In the genomic region with DNA sequence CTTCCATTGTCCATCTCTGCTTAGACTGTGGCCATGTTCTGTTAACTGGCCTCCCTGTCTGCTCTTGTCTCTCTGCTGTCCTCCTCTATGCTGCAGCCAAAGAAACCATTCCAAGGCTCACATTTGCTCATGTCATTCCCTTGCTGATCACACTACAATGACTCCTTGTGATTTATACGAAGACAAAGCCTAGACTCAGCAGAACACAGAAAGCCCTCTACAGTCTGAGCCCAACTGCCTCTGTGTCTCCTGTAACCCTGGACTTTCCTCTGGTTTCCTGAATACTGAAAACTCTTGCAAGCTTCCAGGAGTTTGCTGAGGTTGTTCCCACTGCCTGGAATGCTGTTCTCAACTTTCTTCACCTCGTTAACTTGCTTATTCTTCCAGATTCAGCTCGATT, we compare ENCODE assay signal across 1 cellular context.
TF ChIP-seq lines count a peak whose summit lies in the region.

No MANE protein-coding gene starts in this region.

TF ChIP-seq in K562, 482 proteins besides CTCF, POLR2A, EP300 and RAD21 (continued from another document):
- TF ChIP-seq PBX2 (CRISPR knock-in tag; IDR thresholded peaks at IDR 0.05; ENCODE audit: low read depth) (no peak), PBX2 (tag; conservative IDR thresholded peaks at IDR 0.05; ENCODE audit: low read depth) (0 out of 2 replicates have a peak, but pooled peaks have one; percentile 17)
